In genomic region chr5:57855831-57856230, GRCh38 we compare ENCODE assay signal across 15 cellular contexts.
DNase-seq lines count a peak whose midpoint lies in the region; ATAC-seq and TF ChIP-seq lines count a peak whose summit lies in the region.
"Had no signal": no experiment of that assay in that cellular context is flagged by ENCODE, and none has a peak within 500 bp of the region (broad histone marks: within the 10 kb centered on the region; RNA-seq: fewer than 3 reads in every experiment).

No MANE protein-coding gene starts in this region.

- no peak overlapping the region for H3K4me3 Mint-ChIP-seq in MCF 10A (ENCODE audit: unreplicated experiment)
- H3K4me3 Mint-ChIP-seq: B cell; CD8-positive, alpha-beta T cell; IgD-negative memory B cell had no signal

- CTCF ChIA-PET in MCF 10A (lab: Yijun Ruan, JAX): interaction anchor here (0.5 to 1.8 kb wide), 7 partner anchors 30 to 621 kb away, joined by 3 to 4 read pairs (median 3); no protein-coding TSS in a partner anchor

- no peaks in the 10 kb centered on the region for H3K27me3 Mint-ChIP-seq in MCF 10A (ENCODE audit: insufficient read depth, unreplicated experiment)
- H3K27me3 Mint-ChIP-seq: B cell had no signal

- POLR2A ChIA-PET in MCF 10A (lab: Yijun Ruan, JAX): interaction anchor here (0.7 to 2.1 kb wide), 4 partner anchors 14 to 603 kb away, joined by 3 to 7 read pairs (median 4); no protein-coding TSS in a partner anchor

- no peak overlapping the region for H3K27ac ChIP-seq in foreskin keratinocyte
- H3K27ac ChIP-seq: BLaER1 treated with 17β-estradiol and CSF1 and Interleukin-3, amounts not matched to agents 10 nM and 100 nM; GM23248 had no signal

- DNase-seq in M059J (ENCODE audit: low read depth): peak; percentile 58
- DNase-seq in MCF 10A (ENCODE audit: unreplicated experiment): peak; percentile 60
- peak; percentile 79 for DNase-seq in epithelial cell of esophagus (ENCODE audit: low read depth)
- peak in 1 of 2 donors; percentile 76 for DNase-seq in foreskin keratinocyte
- no peak for DNase-seq in SHP77 treated with DMSO at 0.1 percent for 48 hours (lab: John Stamatoyannopoulos, UW)
- DNase-seq in Right ventricle myocardium inferior (ENCODE audit: missing footprints): no peak
- DNase-seq: Calu3; CD8-positive, alpha-beta T cell; GM23248 had no signal

- no peak overlapping the region for H3K4me3 ChIP-seq in epithelial cell of esophagus (ENCODE audit: low read length)
- H3K4me3 ChIP-seq: BLaER1 treated with 17β-estradiol and CSF1 and Interleukin-3, amounts not matched to agents 10 nM and 100 nM; GM23248; HAP-1 had no signal

- intact Hi-C loops in MCF 10A (cut with micrococcal nuclease) (no loop called here), Right ventricle myocardium inferior (cut with DNase I) (no loop called here)

- ATAC-seq in foreskin keratinocyte (peak; percentile 48), HG03432 (IDR thresholded peaks at IDR 0.05; ENCODE audit: unreplicated experiment) (no peak), Right ventricle myocardium inferior (no peak)
- ATAC-seq: CD8-positive, alpha-beta T cell; HepG2 had no signal

- no peaks in the 10 kb centered on the region for H3K27me3 ChIP-seq in foreskin keratinocyte
- H3K27me3 ChIP-seq: BLaER1 treated with 17β-estradiol and CSF1 and Interleukin-3, amounts not matched to agents 10 nM and 100 nM had no signal

- H3K36me3 Mint-ChIP-seq in MCF 10A (ENCODE audit: insufficient read depth, unreplicated experiment): no peaks in the 10 kb centered on the region
- H3K36me3 Mint-ChIP-seq: CD8-positive, alpha-beta T cell; IgD-negative memory B cell had no signal

- no peak overlapping the region for H3K27ac Mint-ChIP-seq in MCF 10A (ENCODE audit: low read depth, unreplicated experiment)
- H3K27ac Mint-ChIP-seq: B cell; CD8-positive, alpha-beta T cell; IgD-negative memory B cell had no signal

- BruUV-seq in MCF 10A (replicated peaks; lab: Mats Ljungman, UMichigan): no TSS peak

- H3K4me1 Mint-ChIP-seq in MCF 10A (ENCODE audit: insufficient read depth, unreplicated experiment): peaks cover 6% of the 10 kb centered on the region
- H3K4me1 Mint-ChIP-seq: B cell, IgD-negative memory B cell had no signal

- TF ChIP-seq CTCF in MCF 10A (IDR thresholded peaks at IDR 0.05; ENCODE audit: unreplicated experiment): no peak
- TF ChIP-seq CTCF in epithelial cell of esophagus (IDR thresholded peaks at IDR 0.05; ENCODE audit: insufficient read depth, low read depth, low read length, missing control alignments): no peak
- no peak for TF ChIP-seq CTCF in foreskin keratinocyte (conservative IDR thresholded peaks at IDR 0.05)

- peaks cover 13% of the 10 kb centered on the region for H3K4me1 ChIP-seq in foreskin keratinocyte
- H3K4me1 ChIP-seq: BLaER1 treated with 17β-estradiol and CSF1 and Interleukin-3, amounts not matched to agents 10 nM and 100 nM; HAP-1 had no signal

- no peaks in the 10 kb centered on the region for H3K9me3 Mint-ChIP-seq in MCF 10A (ENCODE audit: unreplicated experiment)
- H3K9me3 Mint-ChIP-seq: CD8-positive, alpha-beta T cell; IgD-negative memory B cell had no signal

Comparison
In these comparisons a context has a peak if more than half of its experiments do, and no peak if none do; other contexts are left out.
1. DNase-seq: peak in M059J (single experiment), MCF 10A (single experiment) and epithelial cell of esophagus (single experiment); none in SHP77 treated with DMSO at 0.1 percent for 48 hours (single experiment) and Right ventricle myocardium inferior (single experiment).